Comparison of ENCODE assay signal across 10 cellular contexts in genomic region chr17:47847341-47848197, GRCh38. TPM values are rescaled to one million over a fixed set of nuclear protein-coding genes. Genes with fewer than 3 reads are reported as not detected.
A peak's percentile ranks its signal among the peaks of the same experiment; 100 is the strongest.
DNase-seq lines count a peak whose midpoint lies in the region; ATAC-seq and TF ChIP-seq lines count a peak whose summit lies in the region.
"Had no signal": no experiment of that assay in that cellular context is flagged by ENCODE, and none has a peak within 500 bp of the region (broad histone marks: within the 10 kb centered on the region; RNA-seq: fewer than 3 reads in every experiment).

No MANE protein-coding gene starts in this region.

- H3F3A ChIP-seq in PC-9 (ENCODE audit: insufficient read depth, low read depth) = peaks cover 41% of the 10 kb centered on the region

- DNase-seq in activated CD4-positive, alpha-beta memory T cell treated with anti-CD3 and anti-CD28 coated beads for 36 hours = peak; percentile 59
- no peak for DNase-seq in activated CD4-positive, alpha-beta memory T cell treated with anti-CD3 and anti-CD28 coated beads, Interleukin-2, amount 10 ng/mL, durations not matched to agents 7 days and 5 days
- DNase-seq in PC-9 (no peak), epithelial cell of proximal tubule (ENCODE audit: low read depth) (no peak), retina (peak; percentile 57), anterior cingulate cortex (lab: John Stamatoyannopoulos, UW) (no peak)
- no peak for DNase-seq in effector CD8-positive, alpha-beta T cell (lab: John Stamatoyannopoulos, UW)
- DNase-seq: effector memory CD4-positive, alpha-beta T cell; NCI-H187 treated with DMSO at 0.1 percent for 48 hours had no signal

- no TSS peak for BruUV-seq in PC-9 (replicated peaks; lab: Mats Ljungman, UMichigan)

- CTCF ChIA-PET in activated CD4-positive, alpha-beta memory T cell treated with anti-CD3 and anti-CD28 coated beads for 36 hours (lab: Charles Lee) = interaction anchor here (0.6 to 18.4 kb wide), 13 partner anchors 6 to 131 kb away, joined by 3 to 672 read pairs (median 4); partner anchors contain the start of genes CDK5RAP3, LRRC46, MRPL10 and SP2
- CTCF ChIA-PET in activated CD4-positive, alpha-beta memory T cell treated with anti-CD3 and anti-CD28 coated beads, Interleukin-2, amount 10 ng/mL, durations not matched to agents 7 days and 5 days (lab: Charles Lee) = interaction anchor here (0.8 to 14.7 kb wide), 7 partner anchors 15 to 170 kb away, joined by 3 to 411 read pairs (median 3); partner anchors contain the start of genes MRPL10, PNPO and SP2
- CTCF ChIA-PET in PC-9 (lab: Charles Lee) = interaction anchor here (0.5 to 0.6 kb wide), 2 partner anchors 44 to 79 kb away, joined by 4 to 10 read pairs; no protein-coding TSS in a partner anchor

- no peaks in the 10 kb centered on the region for H3K9me2 ChIP-seq in PC-9 (ENCODE audit: insufficient read depth)

- ATAC-seq in HG02798 (IDR thresholded peaks at IDR 0.05; ENCODE audit: poor library complexity, unreplicated experiment) = no peak

- peaks cover 62% of the 10 kb centered on the region for H3K27me3 Mint-ChIP-seq in activated CD4-positive, alpha-beta memory T cell treated with anti-CD3 and anti-CD28 coated beads for 36 hours
- peaks cover 70% of the 10 kb centered on the region for H3K27me3 Mint-ChIP-seq in activated CD4-positive, alpha-beta memory T cell treated with anti-CD3 and anti-CD28 coated beads, Interleukin-2, amount 10 ng/mL, durations not matched to agents 7 days and 5 days

- no peak overlapping the region for H3K4me3 Mint-ChIP-seq in activated CD4-positive, alpha-beta memory T cell treated with anti-CD3 and anti-CD28 coated beads for 36 hours
- H3K4me3 Mint-ChIP-seq in activated CD4-positive, alpha-beta memory T cell treated with anti-CD3 and anti-CD28 coated beads, Interleukin-2, amount 10 ng/mL, durations not matched to agents 7 days and 5 days = no peak overlapping the region

- no peak overlapping the region for H3K4me3 ChIP-seq in PC-9
- H3K4me3 ChIP-seq in epithelial cell of proximal tubule (ENCODE audit: low read depth, low read length) = no peak overlapping the region

- TF ChIP-seq CTCF in PC-9 (conservative IDR thresholded peaks at IDR 0.05) = peak; percentile 78
- TF ChIP-seq CTCF in epithelial cell of proximal tubule (conservative IDR thresholded peaks at IDR 0.05; ENCODE audit: low read depth, low read length) = peak; percentile 43

- no peak overlapping the region for H3K27ac Mint-ChIP-seq in activated CD4-positive, alpha-beta memory T cell treated with anti-CD3 and anti-CD28 coated beads for 36 hours
- H3K27ac Mint-ChIP-seq in activated CD4-positive, alpha-beta memory T cell treated with anti-CD3 and anti-CD28 coated beads, Interleukin-2, amount 10 ng/mL, durations not matched to agents 7 days and 5 days = no peak overlapping the region

- intact Hi-C loops in activated CD4-positive, alpha-beta memory T cell treated with anti-CD3 and anti-CD28 coated beads for 36 hours (cut with micrococcal nuclease) = loop anchor here (10.0 kb wide), 1 partner anchor 257 kb away; the partner anchor contains the start of genes CBX1 and SNX11
- intact Hi-C loops in PC-9 (cut with micrococcal nuclease; ENCODE audit: unreplicated experiment) = no loop called here

- H3K4me1 Mint-ChIP-seq in activated CD4-positive, alpha-beta memory T cell treated with anti-CD3 and anti-CD28 coated beads for 36 hours (ENCODE audit: low read depth) = peaks cover 28% of the 10 kb centered on the region
- H3K4me1 Mint-ChIP-seq in activated CD4-positive, alpha-beta memory T cell treated with anti-CD3 and anti-CD28 coated beads, Interleukin-2, amount 10 ng/mL, durations not matched to agents 7 days and 5 days = peaks cover 21% of the 10 kb centered on the region

- H3K4me2 ChIP-seq in PC-9 = peak overlapping the region; percentile 88

- no peaks in the 10 kb centered on the region for H3K9me3 ChIP-seq in PC-9 (ENCODE audit: insufficient read depth, low read depth)

- no peaks in the 10 kb centered on the region for H3K27me3 ChIP-seq in PC-9 (ENCODE audit: insufficient read depth, low read depth)

- peaks cover 10% of the 10 kb centered on the region; the same call in 1 of the 2 replicates for H3K36me3 ChIP-seq in PC-9 (ENCODE audit: low read depth)

- POLR2A ChIA-PET in activated CD4-positive, alpha-beta memory T cell treated with anti-CD3 and anti-CD28 coated beads for 36 hours (lab: Charles Lee) = interaction anchor here (1.3 to 1.5 kb wide), 2 partner anchors 16 to 48 kb away, joined by 3 to 8 read pairs; partner anchors contain the start of genes LRRC46, MRPL10 and SP2
- POLR2A ChIA-PET in activated CD4-positive, alpha-beta memory T cell treated with anti-CD3 and anti-CD28 coated beads, Interleukin-2, amount 10 ng/mL, durations not matched to agents 7 days and 5 days (lab: Charles Lee) = interaction anchor here (0.9 to 1.0 kb wide), 4 partner anchors 16 to 48 kb away, joined by 3 to 4 read pairs (median 3); partner anchors contain the start of genes LRRC46, MRPL10 and SP2
- POLR2A ChIA-PET in PC-9 (lab: Charles Lee; ENCODE audit: unreplicated experiment) = no interaction called here

- H3K36me3 Mint-ChIP-seq in activated CD4-positive, alpha-beta memory T cell treated with anti-CD3 and anti-CD28 coated beads for 36 hours = no peaks in the 10 kb centered on the region
- no peaks in the 10 kb centered on the region for H3K36me3 Mint-ChIP-seq in activated CD4-positive, alpha-beta memory T cell treated with anti-CD3 and anti-CD28 coated beads, Interleukin-2, amount 10 ng/mL, durations not matched to agents 7 days and 5 days (ENCODE audit: low read depth)

- no peak overlapping the region for H3K27ac ChIP-seq in PC-9

- peaks cover 8% of the 10 kb centered on the region; the same call in 1 of the 2 replicates for H4K20me1 ChIP-seq in PC-9 (ENCODE audit: insufficient read depth)

- no peaks in the 10 kb centered on the region for H3K9me3 Mint-ChIP-seq in activated CD4-positive, alpha-beta memory T cell treated with anti-CD3 and anti-CD28 coated beads for 36 hours
- H3K9me3 Mint-ChIP-seq in activated CD4-positive, alpha-beta memory T cell treated with anti-CD3 and anti-CD28 coated beads, Interleukin-2, amount 10 ng/mL, durations not matched to agents 7 days and 5 days = no peaks in the 10 kb centered on the region

- no peak overlapping the region for H2AFZ ChIP-seq in PC-9

- H3K4me1 ChIP-seq in PC-9 (replicated peaks; ENCODE audit: insufficient read depth) = peaks cover 67% of the 10 kb centered on the region

- peaks cover 60% of the 10 kb centered on the region for H3K79me2 ChIP-seq in PC-9 (ENCODE audit: low read depth)

RNA-seq across cellular contexts. Expression of gene SP6, which starts 3.4 kb away (rescaled TPM):
- under 1 TPM; 0.10 to 0.12 TPM for total RNA-seq in activated CD4-positive, alpha-beta memory T cell treated with anti-CD3 and anti-CD28 coated beads for 36 hours
- under 1 TPM; 0.10 to 0.15 TPM for total RNA-seq in activated CD4-positive, alpha-beta memory T cell treated with anti-CD3 and anti-CD28 coated beads, Interleukin-2, amount 10 ng/mL, durations not matched to agents 7 days and 5 days
- 13.3 and 14.9 TPM in 2 replicates for total RNA-seq in PC-9 (2021)
- total RNA-seq in epithelial cell of proximal tubule = 1.8 and 2.0 TPM in 2 replicates

RNA-seq across cellular contexts. Expression of gene SCRN2, which starts 6.5 kb away (rescaled TPM):
- 10 to 100 TPM; 20.6 to 21.0 TPM for total RNA-seq in activated CD4-positive, alpha-beta memory T cell treated with anti-CD3 and anti-CD28 coated beads for 36 hours
- total RNA-seq in activated CD4-positive, alpha-beta memory T cell treated with anti-CD3 and anti-CD28 coated beads, Interleukin-2, amount 10 ng/mL, durations not matched to agents 7 days and 5 days = 10 to 100 TPM; 29.1 to 29.8 TPM
- total RNA-seq in PC-9 (2021) (31.7 and 43.9 TPM in 2 replicates), epithelial cell of proximal tubule (21.2 and 24.5 TPM in 2 replicates)

RNA-seq across cellular contexts. Expression of gene LRRC46, which starts 16.1 kb away (rescaled TPM):
- total RNA-seq in activated CD4-positive, alpha-beta memory T cell treated with anti-CD3 and anti-CD28 coated beads for 36 hours = under 1 TPM; 0.29 to 0.59 TPM
- total RNA-seq in activated CD4-positive, alpha-beta memory T cell treated with anti-CD3 and anti-CD28 coated beads, Interleukin-2, amount 10 ng/mL, durations not matched to agents 7 days and 5 days = under 1 TPM; 0.45 to 0.53 TPM
- 1.5 and 1.9 TPM in 2 replicates for total RNA-seq in PC-9 (2021)
- not detected in 2 replicates for total RNA-seq in epithelial cell of proximal tubule

RNA-seq across cellular contexts. Expression of gene MRPL10, which starts 16.2 kb away (rescaled TPM):
- total RNA-seq in activated CD4-positive, alpha-beta memory T cell treated with anti-CD3 and anti-CD28 coated beads for 36 hours = 10 to 100 TPM; 69.9 to 72.4 TPM
- 10 to 100 TPM; 91.5 to 95.7 TPM for total RNA-seq in activated CD4-positive, alpha-beta memory T cell treated with anti-CD3 and anti-CD28 coated beads, Interleukin-2, amount 10 ng/mL, durations not matched to agents 7 days and 5 days
- total RNA-seq in PC-9 (2021) (50.1 and 63.8 TPM in 2 replicates), epithelial cell of proximal tubule (40.6 and 51.3 TPM in 2 replicates)

RNA-seq across cellular contexts. Expression of gene OSBPL7, which starts 26.0 kb away (rescaled TPM):
- total RNA-seq in activated CD4-positive, alpha-beta memory T cell treated with anti-CD3 and anti-CD28 coated beads for 36 hours = 10 to 100 TPM; 14.7 to 15.6 TPM
- total RNA-seq in activated CD4-positive, alpha-beta memory T cell treated with anti-CD3 and anti-CD28 coated beads, Interleukin-2, amount 10 ng/mL, durations not matched to agents 7 days and 5 days = 10 to 100 TPM; 33.2 to 36.1 TPM
- total RNA-seq in PC-9 (2021) = 32.2 and 35.9 TPM in 2 replicates
- total RNA-seq in epithelial cell of proximal tubule = 6.9 and 8.4 TPM in 2 replicates

Comparison
In these comparisons a context has a peak if more than half of its experiments do, and no peak if none do; other contexts are left out.
1. DNase-seq: peak in activated CD4-positive, alpha-beta memory T cell treated with anti-CD3 and anti-CD28 coated beads for 36 hours (single experiment) and retina (single experiment); none in activated CD4-positive, alpha-beta memory T cell treated with anti-CD3 and anti-CD28 coated beads, Interleukin-2, amount 10 ng/mL, durations not matched to agents 7 days and 5 days (single experiment), PC-9 (0 of 2), epithelial cell of proximal tubule (single experiment), anterior cingulate cortex (0 of 58) and effector CD8-positive, alpha-beta T cell (single experiment).